1 cellular context compared by ENCODE assay signal in the genomic region with DNA sequence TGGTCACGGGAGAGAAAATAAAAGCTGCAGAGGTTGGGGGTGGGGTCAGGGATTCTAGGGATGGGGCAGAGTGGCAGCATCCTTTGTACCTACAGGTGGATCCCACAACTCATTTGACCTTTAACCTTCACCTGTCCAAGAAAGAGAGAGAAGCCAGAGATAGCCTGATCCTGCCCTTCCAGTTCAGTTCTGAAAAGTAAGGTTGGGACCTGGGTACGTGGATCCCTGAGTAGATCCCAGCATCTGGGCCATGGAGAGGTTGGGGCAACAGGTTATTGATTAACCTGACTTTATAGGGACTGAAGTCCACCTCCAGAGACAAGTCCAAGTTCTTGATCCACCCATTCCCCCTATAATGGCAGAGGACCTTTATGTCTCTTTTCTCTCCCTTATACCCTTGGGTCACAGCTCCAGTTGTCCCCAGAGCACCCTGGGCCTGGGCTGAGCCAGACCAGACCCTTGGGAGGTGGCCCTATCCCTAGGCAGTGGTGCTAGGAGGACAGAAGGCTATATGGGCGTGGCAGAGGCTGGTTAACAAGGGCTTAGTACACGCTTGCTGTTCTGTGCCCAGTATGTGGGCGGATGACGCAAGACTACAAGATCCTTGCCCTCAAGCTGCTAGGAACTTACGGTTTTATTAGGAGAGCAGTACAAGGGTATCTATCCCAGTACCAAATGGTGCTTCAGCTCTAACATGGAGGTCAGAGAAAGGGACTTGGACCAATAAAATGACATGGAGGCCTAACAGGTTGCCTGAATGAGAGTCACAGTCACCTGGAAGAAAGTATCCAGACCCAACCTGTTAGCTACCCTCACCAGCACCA.
TF ChIP-seq lines count a peak whose summit lies in the region.

No MANE protein-coding gene starts in this region.

TF ChIP-seq in HepG2, 621 proteins besides CTCF, POLR2A, EP300 and RAD21 (continued from another document and continues in another):
- TF ChIP-seq, protein P1, sequence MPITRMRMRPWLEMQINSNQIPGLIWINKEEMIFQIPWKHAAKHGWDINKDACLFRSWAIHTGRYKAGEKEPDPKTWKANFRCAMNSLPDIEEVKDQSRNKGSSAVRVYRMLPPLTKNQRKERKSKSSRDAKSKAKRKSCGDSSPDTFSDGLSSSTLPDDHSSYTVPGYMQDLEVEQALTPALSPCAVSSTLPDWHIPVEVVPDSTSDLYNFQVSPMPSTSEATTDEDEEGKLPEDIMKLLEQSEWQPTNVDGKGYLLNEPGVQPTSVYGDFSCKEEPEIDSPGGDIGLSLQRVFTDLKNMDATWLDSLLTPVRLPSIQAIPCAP (CRISPR knock-in tag; IDR thresholded peaks at IDR 0.05; ENCODE audit: low read depth) = no peak
- TF ChIP-seq HNRNPLL (IDR thresholded peaks at IDR 0.05; ENCODE audit: low read depth, low read length, poor library complexity, severe bottlenecking) = no peak
- TF ChIP-seq, protein P2, sequence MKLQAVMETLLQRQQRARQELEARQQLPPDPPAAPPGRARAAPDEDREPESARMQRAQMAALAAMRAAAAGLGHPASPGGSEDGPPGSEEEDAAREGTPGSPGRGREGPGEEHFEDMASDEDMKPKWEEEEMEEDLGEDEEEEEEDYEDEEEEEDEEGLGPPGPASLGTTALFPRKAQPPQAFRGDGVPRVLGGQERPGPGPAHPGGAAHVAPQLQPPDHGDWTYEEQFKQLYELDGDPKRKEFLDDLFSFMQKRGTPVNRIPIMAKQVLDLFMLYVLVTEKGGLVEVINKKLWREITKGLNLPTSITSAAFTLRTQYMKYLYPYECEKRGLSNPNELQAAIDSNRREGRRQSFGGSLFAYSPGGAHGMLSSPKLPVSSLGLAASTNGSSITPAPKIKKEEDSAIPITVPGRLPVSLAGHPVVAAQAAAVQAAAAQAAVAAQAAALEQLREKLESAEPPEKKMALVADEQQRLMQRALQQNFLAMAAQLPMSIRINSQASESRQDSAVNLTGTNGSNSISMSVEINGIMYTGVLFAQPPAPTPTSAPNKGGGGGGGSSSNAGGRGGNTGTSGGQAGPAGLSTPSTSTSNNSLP (IDR thresholded peaks at IDR 0.05; ENCODE audit: low read depth, low read length) = peak; percentile 63
- TF ChIP-seq, protein P3, sequence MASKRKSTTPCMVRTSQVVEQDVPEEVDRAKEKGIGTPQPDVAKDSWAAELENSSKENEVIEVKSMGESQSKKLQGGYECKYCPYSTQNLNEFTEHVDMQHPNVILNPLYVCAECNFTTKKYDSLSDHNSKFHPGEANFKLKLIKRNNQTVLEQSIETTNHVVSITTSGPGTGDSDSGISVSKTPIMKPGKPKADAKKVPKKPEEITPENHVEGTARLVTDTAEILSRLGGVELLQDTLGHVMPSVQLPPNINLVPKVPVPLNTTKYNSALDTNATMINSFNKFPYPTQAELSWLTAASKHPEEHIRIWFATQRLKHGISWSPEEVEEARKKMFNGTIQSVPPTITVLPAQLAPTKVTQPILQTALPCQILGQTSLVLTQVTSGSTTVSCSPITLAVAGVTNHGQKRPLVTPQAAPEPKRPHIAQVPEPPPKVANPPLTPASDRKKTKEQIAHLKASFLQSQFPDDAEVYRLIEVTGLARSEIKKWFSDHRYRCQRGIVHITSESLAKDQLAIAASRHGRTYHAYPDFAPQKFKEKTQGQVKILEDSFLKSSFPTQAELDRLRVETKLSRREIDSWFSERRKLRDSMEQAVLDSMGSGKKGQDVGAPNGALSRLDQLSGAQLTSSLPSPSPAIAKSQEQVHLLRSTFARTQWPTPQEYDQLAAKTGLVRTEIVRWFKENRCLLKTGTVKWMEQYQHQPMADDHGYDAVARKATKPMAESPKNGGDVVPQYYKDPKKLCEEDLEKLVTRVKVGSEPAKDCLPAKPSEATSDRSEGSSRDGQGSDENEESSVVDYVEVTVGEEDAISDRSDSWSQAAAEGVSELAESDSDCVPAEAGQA (IDR thresholded peaks at IDR 0.05; ENCODE audit: low read depth) = no peak
- TF ChIP-seq, protein P3 (CRISPR knock-in tag; IDR thresholded peaks at IDR 0.05; ENCODE audit: borderline replicate concordance) = no peak
- TF ChIP-seq TBX3 (IDR thresholded peaks at IDR 0.05; ENCODE audit: borderline replicate concordance) = no peak
- TF ChIP-seq CEBPB (IDR thresholded peaks at IDR 0.05; ENCODE audit: borderline replicate concordance, low read depth, low read length) = peak; percentile 95
- TF ChIP-seq CREB1 (IDR thresholded peaks at IDR 0.05) = no peak
- peak; percentile 81 for TF ChIP-seq CREB1 (CRISPR knock-in tag; IDR thresholded peaks at IDR 0.05)
- TF ChIP-seq SRSF1 (optimal IDR thresholded peaks at IDR 0.05; ENCODE audit: low read depth, low read length) = no peak
- no peak for TF ChIP-seq RFXAP (CRISPR knock-in tag; IDR thresholded peaks at IDR 0.05; ENCODE audit: borderline replicate concordance)
- no peak for TF ChIP-seq ZNF503 (CRISPR knock-in tag; IDR thresholded peaks at IDR 0.05)
- no peak for TF ChIP-seq TBP (CRISPR knock-in tag; IDR thresholded peaks at IDR 0.05)
- peak; percentile 48; the same call in 1 of the 2 replicates for TF ChIP-seq POLR2AphosphoS5 (IDR thresholded peaks at IDR 0.05; ENCODE audit: low read depth, low read length)
- no peak for TF ChIP-seq AHR (CRISPR knock-in tag; IDR thresholded peaks at IDR 0.05)
- no peak for TF ChIP-seq SNRNP70 (IDR thresholded peaks at IDR 0.05; ENCODE audit: low read depth, low read length)
- 0 out of 2 replicates have a peak, but pooled peaks have one; percentile 8 for TF ChIP-seq ELF3 (CRISPR knock-in tag; IDR thresholded peaks at IDR 0.05)
- TF ChIP-seq ZNF607 (CRISPR knock-in tag; IDR thresholded peaks at IDR 0.05; ENCODE audit: borderline replicate concordance) = peak; percentile 32; the same call in 1 of the 2 replicates
- no peak for TF ChIP-seq CSRNP1 (CRISPR knock-in tag; IDR thresholded peaks at IDR 0.05)
- TF ChIP-seq GLI4 (CRISPR knock-in tag; IDR thresholded peaks at IDR 0.05; ENCODE audit: borderline replicate concordance) = 0 out of 2 replicates have a peak, but pooled peaks have one; percentile 37
- no peak for TF ChIP-seq LRRFIP1 (CRISPR knock-in tag; conservative IDR thresholded peaks at IDR 0.05)
- no peak for TF ChIP-seq ZNF256 (CRISPR knock-in tag; conservative IDR thresholded peaks at IDR 0.05)
- TF ChIP-seq, protein P4, sequence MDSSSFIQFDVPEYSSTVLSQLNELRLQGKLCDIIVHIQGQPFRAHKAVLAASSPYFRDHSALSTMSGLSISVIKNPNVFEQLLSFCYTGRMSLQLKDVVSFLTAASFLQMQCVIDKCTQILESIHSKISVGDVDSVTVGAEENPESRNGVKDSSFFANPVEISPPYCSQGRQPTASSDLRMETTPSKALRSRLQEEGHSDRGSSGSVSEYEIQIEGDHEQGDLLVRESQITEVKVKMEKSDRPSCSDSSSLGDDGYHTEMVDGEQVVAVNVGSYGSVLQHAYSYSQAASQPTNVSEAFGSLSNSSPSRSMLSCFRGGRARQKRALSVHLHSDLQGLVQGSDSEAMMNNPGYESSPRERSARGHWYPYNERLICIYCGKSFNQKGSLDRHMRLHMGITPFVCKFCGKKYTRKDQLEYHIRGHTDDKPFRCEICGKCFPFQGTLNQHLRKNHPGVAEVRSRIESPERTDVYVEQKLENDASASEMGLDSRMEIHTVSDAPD (CRISPR knock-in tag; IDR thresholded peaks at IDR 0.05) = no peak
- TF ChIP-seq EHMT2 (IDR thresholded peaks at IDR 0.05; ENCODE audit: borderline replicate concordance, low read depth, low read length) = no peak
- peak; percentile 24 for TF ChIP-seq TEAD3 (CRISPR knock-in tag; optimal IDR thresholded peaks at IDR 0.05; ENCODE audit: borderline replicate concordance)
- peak; percentile 51 for TF ChIP-seq ATF7 (IDR thresholded peaks at IDR 0.05)
- TF ChIP-seq ATF7 (CRISPR knock-in tag; IDR thresholded peaks at IDR 0.05) = no peak
- no peak for TF ChIP-seq ZEB1 (IDR thresholded peaks at IDR 0.05; ENCODE audit: insufficient replicate concordance, low read depth)
- TF ChIP-seq ZNF644 (CRISPR knock-in tag; IDR thresholded peaks at IDR 0.05; ENCODE audit: low read depth) = peak; percentile 44; the same call in 1 of the 2 replicates
- TF ChIP-seq ZNF530 (CRISPR knock-in tag; IDR thresholded peaks at IDR 0.05; ENCODE audit: low read depth) = no peak
- no peak for TF ChIP-seq NR3C1 (CRISPR knock-in tag; IDR thresholded peaks at IDR 0.05)
- no peak for TF ChIP-seq SPEN (CRISPR knock-in tag; IDR thresholded peaks at IDR 0.05; ENCODE audit: low read depth)
- peak; percentile 46; the same call in 1 of the 2 replicates for TF ChIP-seq BCL6 (CRISPR knock-in tag; IDR thresholded peaks at IDR 0.05)
- TF ChIP-seq MLX (CRISPR knock-in tag; IDR thresholded peaks at IDR 0.05) = no peak
- no peak for TF ChIP-seq ZNF781 (CRISPR knock-in tag; IDR thresholded peaks at IDR 0.05; ENCODE audit: borderline replicate concordance, not compliant biosample characterization)
